ENCODE assay signal across 14 cellular contexts in the genomic region with DNA sequence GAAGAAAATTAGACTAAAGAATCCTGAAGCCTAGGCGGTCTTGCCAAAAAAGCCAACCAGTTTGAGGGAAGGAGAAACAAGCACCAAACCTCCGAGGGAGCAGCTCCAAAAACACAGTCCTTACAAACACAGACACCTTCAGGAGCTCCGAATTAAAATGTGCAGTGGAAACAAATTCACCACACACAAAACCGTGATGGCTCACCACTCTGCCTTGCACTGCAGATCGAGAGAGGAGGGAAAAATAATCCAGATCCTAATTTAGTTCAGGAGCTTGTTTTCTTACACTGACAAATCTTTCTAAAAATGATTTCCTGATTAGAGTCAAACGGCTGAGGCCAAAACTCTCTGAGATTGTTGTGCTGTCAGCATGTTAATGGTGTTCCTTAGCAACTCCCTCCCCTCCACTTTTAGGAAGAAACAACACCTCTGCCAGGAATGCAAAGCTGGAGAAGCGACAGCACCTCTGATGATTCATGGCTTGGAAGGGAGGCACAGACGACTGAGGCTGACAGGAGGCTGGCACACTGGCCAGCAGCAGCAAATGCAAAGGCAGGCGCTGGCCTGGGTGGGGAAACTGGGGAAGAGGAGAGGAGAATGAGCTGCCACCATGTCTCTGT.
A peak's percentile ranks its signal among the peaks of the same experiment; 100 is the strongest.
DNase-seq lines count a peak whose midpoint lies in the region; TF ChIP-seq lines count a peak whose summit lies in the region.
"Had no signal": no experiment of that assay in that cellular context is flagged by ENCODE, and none has a peak within 500 bp of the region (broad histone marks: within the 10 kb centered on the region; RNA-seq: fewer than 3 reads in every experiment).

No MANE protein-coding gene starts in this region.

- in situ Hi-C loops in mammary epithelial cell (cut with MboI; ENCODE audit: low sequenced_read_pairs in 2 of 2), result no loop called here

- 19% methylated on average over 7 of the region's 9 CpGs for WGBS in mammary epithelial cell (ENCODE audit: low coverage, missing lambda C conversion rate)
- 12% methylated on average over 9 of the region's 9 CpGs for WGBS in prostate gland

- CTCF ChIA-PET in mammary epithelial cell (lab: Charles Lee; ENCODE audit: low non-redundant PET), result no interaction called here

- dilution Hi-C loops in mammary epithelial cell (cut with HindIII; ENCODE audit: low sequenced_read_pairs), result no loop called here

- no peaks in the 10 kb centered on the region for H4K20me1 ChIP-seq in mammary epithelial cell (ENCODE audit: insufficient read depth, low read length)

- H3K9me3 ChIP-seq in MG63 (no peaks in the 10 kb centered on the region), mammary epithelial cell (replicated peaks; ENCODE audit: insufficient read depth, low read length) (no peaks in the 10 kb centered on the region), prostate gland (no peaks in the 10 kb centered on the region)
- H3K9me3 ChIP-seq: SJSA1 had no signal

- H3K27ac ChIP-seq in mammary epithelial cell (ENCODE audit: insufficient read depth, low read depth, low read length) (no peak overlapping the region), prostate gland (no peak overlapping the region)
- H3K27ac ChIP-seq: brain microvascular endothelial cell, C4-2B, SJSA1 had no signal

- no peak overlapping the region for H3K4me2 ChIP-seq in mammary epithelial cell (ENCODE audit: insufficient read depth, low read depth, low read length)

- peak; percentile 66 for DNase-seq in MG63
- DNase-seq in mammary epithelial cell, result peak; percentile 16
- peak; percentile 65 for DNase-seq in inferior parietal cortex (ENCODE audit: extremely low spot score)
- peak; percentile 50 for DNase-seq in prostate gland (ENCODE audit: low spot score)
- no peak for DNase-seq in activated CD4-positive, alpha-beta T cell treated with anti-CD3 and anti-CD28 coated beads, Interleukin-2, amount 50 U/mL, for 1 hour
- DNase-seq in central memory CD4-positive, alpha-beta T cell, result no peak
- DNase-seq in NAMALWA (ENCODE audit: low spot score), result no peak
- no peak for DNase-seq in CD1c-positive myeloid dendritic cell (ENCODE audit: extremely low spot score)
- DNase-seq: activated T-cell treated with anti-CD3 and anti-CD28 coated beads, Interleukin-2, amount 50 U/mL, for 72 hours; brain microvascular endothelial cell; Karpas-422; stimulated activated naive B cell treated with anti-CD40 and anti-IgM and Interleukin-4, amounts not matched to agents 10 μg/mL and 1 μg/mL and 100 μg/mL, for 72 hours had no signal

- H2AFZ ChIP-seq in mammary epithelial cell (ENCODE audit: low read depth, low read length), result no peak overlapping the region

- no peaks in the 10 kb centered on the region for H3K36me3 ChIP-seq in MG63
- no peaks in the 10 kb centered on the region for H3K36me3 ChIP-seq in mammary epithelial cell (ENCODE audit: insufficient read depth, low read length)
- no peaks in the 10 kb centered on the region for H3K36me3 ChIP-seq in prostate gland
- H3K36me3 ChIP-seq: brain microvascular endothelial cell, SJSA1 had no signal

- H3K4me1 ChIP-seq in mammary epithelial cell (ENCODE audit: insufficient read depth, low read length) (no peaks in the 10 kb centered on the region), prostate gland (replicated peaks) (no peaks in the 10 kb centered on the region)
- H3K4me1 ChIP-seq: SJSA1 had no signal

- no peak for TF ChIP-seq POLR2A in prostate gland (IDR thresholded peaks at IDR 0.05)

- TF ChIP-seq CTCF in mammary epithelial cell (conservative IDR thresholded peaks at IDR 0.05 in 1 of 2, IDR thresholded peaks at IDR 0.05 in 1 of 2; ENCODE audit: extremely low read depth in 1 of 2, insufficient read depth in 1 of 2, low read depth in 1 of 2, low read length in 2 of 2) (no peak), prostate gland (IDR thresholded peaks at IDR 0.05) (no peak)

- no peaks in the 10 kb centered on the region for H3K27me3 ChIP-seq in MG63
- no peaks in the 10 kb centered on the region for H3K27me3 ChIP-seq in mammary epithelial cell (ENCODE audit: insufficient read depth, low read length)
- H3K27me3 ChIP-seq in prostate gland (replicated peaks; ENCODE audit: insufficient read depth), result no peaks in the 10 kb centered on the region
- H3K27me3 ChIP-seq: brain microvascular endothelial cell, SJSA1 had no signal

- no peaks in the 10 kb centered on the region for H3K79me2 ChIP-seq in mammary epithelial cell (ENCODE audit: insufficient read depth, low read length)

- H3K4me3 ChIP-seq in MG63, result no peak overlapping the region
- no peak overlapping the region for H3K4me3 ChIP-seq in mammary epithelial cell (replicated peaks in 1 of 3; ENCODE audit: insufficient read depth in 1 of 3, low read depth in 2 of 3, low read length in 3 of 3)
- no peak overlapping the region for H3K4me3 ChIP-seq in prostate gland
- H3K4me3 ChIP-seq: SJSA1 had no signal

- H3K9ac ChIP-seq in mammary epithelial cell (ENCODE audit: insufficient read depth, low read length), result no peak overlapping the region

- BruUV-seq in mammary epithelial cell (replicated peaks; lab: Mats Ljungman, UMichigan), result no TSS peak

- intact Hi-C loops in mammary epithelial cell (cut with micrococcal nuclease), result no loop called here
- intact Hi-C loops in prostate gland (cut with DNase I), result no loop called here

Comparison
In these comparisons a context has a peak if more than half of its experiments do, and no peak if none do; other contexts are left out.
1. DNase-seq: peak in MG63 (single experiment), mammary epithelial cell (single experiment), inferior parietal cortex (single experiment) and prostate gland (single experiment); none in activated CD4-positive, alpha-beta T cell treated with anti-CD3 and anti-CD28 coated beads, Interleukin-2, amount 50 U/mL, for 1 hour (single experiment), central memory CD4-positive, alpha-beta T cell (single experiment), NAMALWA (single experiment) and CD1c-positive myeloid dendritic cell (single experiment).